In genomic region chr2:122145805-122146204, GRCh38 we compare ENCODE assay signal across 20 cellular contexts.
A peak's percentile ranks its signal among the peaks of the same experiment; 100 is the strongest.
DNase-seq lines count a peak whose midpoint lies in the region; ATAC-seq and TF ChIP-seq lines count a peak whose summit lies in the region.
"Had no signal": no experiment of that assay in that cellular context is flagged by ENCODE, and none has a peak within 500 bp of the region (broad histone marks: within the 10 kb centered on the region; RNA-seq: fewer than 3 reads in every experiment).

No MANE protein-coding gene starts in this region.

- DNase-seq in NCI-H1417 (lab: John Stamatoyannopoulos, UW) (peak in 2 of 3 experiments; percentile 13 to 14), NCI-H1417 treated with DMSO at 0.1 percent for 48 hours (lab: John Stamatoyannopoulos, UW) (no peak), DND-41 (no peak), NCI-H2196 treated with DMSO at 0.1 percent for 48 hours (lab: John Stamatoyannopoulos, UW; ENCODE audit: unreplicated experiment) (peak; percentile 22), epithelial cell of proximal tubule (ENCODE audit: low read depth) (no peak), Kasumi-1 (lab: John Stamatoyannopoulos, UW) (no peak), ecto neural progenitor cell (ENCODE audit: low spot score) (no peak)
- DNase-seq in activated CD4-positive, alpha-beta T cell treated with anti-CD3 and anti-CD28 coated beads, Interleukin-2, amount 50 U/mL, for 1 hour = no peak
- DNase-seq: activated B cell treated with CpG ODN at 0.5 μM for 24 hours; activated naive CD8-positive, alpha-beta T cell treated with anti-CD3 and anti-CD28 coated beads, Interleukin-2, amount 10 ng/mL, durations not matched to agents 7 days and 5 days; brain microvascular endothelial cell; cortex of kidney; DMS79; Peyer's patch; retina; substantia nigra; uterus had no signal

- no peaks in the 10 kb centered on the region for H3K4me1 ChIP-seq in DND-41 (ENCODE audit: insufficient read depth, low read length)
- H3K4me1 ChIP-seq: Peyer's patch, uterus had no signal

- no peaks in the 10 kb centered on the region for H3K36me3 ChIP-seq in DND-41 (ENCODE audit: insufficient read depth, low read length)
- H3K36me3 ChIP-seq: BLaER1, brain microvascular endothelial cell, Peyer's patch, uterus had no signal

- no peak overlapping the region for H3K27ac ChIP-seq in DND-41 (ENCODE audit: low read length)
- H3K27ac ChIP-seq: BLaER1, brain microvascular endothelial cell, hepatocyte, Peyer's patch, uterus had no signal

- H2AFZ ChIP-seq in DND-41 (ENCODE audit: low read depth, low read length) = no peak overlapping the region
- H2AFZ ChIP-seq: hepatocyte had no signal

- peak; percentile 8 for TF ChIP-seq CTCF in DND-41 (IDR thresholded peaks at IDR 0.05; ENCODE audit: borderline replicate concordance, extremely low read depth, low read length, poor library complexity, severe bottlenecking)
- TF ChIP-seq CTCF in epithelial cell of proximal tubule (conservative IDR thresholded peaks at IDR 0.05; ENCODE audit: low read depth, low read length) = peak; percentile 21

- H4K20me1 ChIP-seq in DND-41 (ENCODE audit: insufficient read depth, low read length) = no peaks in the 10 kb centered on the region
- H4K20me1 ChIP-seq: BLaER1 had no signal

- no peak for ATAC-seq in DND-41 (ENCODE audit: insufficient read depth, low read depth)

- no peaks in the 10 kb centered on the region for H3K9me3 ChIP-seq in DND-41 (ENCODE audit: insufficient read depth, low read length, severe bottlenecking)
- H3K9me3 ChIP-seq: Peyer's patch, uterus had no signal

- no peak overlapping the region for H3K4me3 ChIP-seq in DND-41 (ENCODE audit: low read depth in 1 of 2, low read length in 2 of 2)
- H3K4me3 ChIP-seq in epithelial cell of proximal tubule (ENCODE audit: low read depth, low read length) = no peak overlapping the region
- H3K4me3 ChIP-seq: BLaER1, hepatocyte, lung, Peyer's patch, uterus had no signal

- H3K9ac ChIP-seq in DND-41 (ENCODE audit: low read depth, low read length) = no peak overlapping the region
- H3K9ac ChIP-seq: BLaER1 had no signal

- no peaks in the 10 kb centered on the region for H3K79me2 ChIP-seq in DND-41 (ENCODE audit: insufficient read depth, low read length)
- H3K79me2 ChIP-seq: hepatocyte had no signal

- no peak overlapping the region for H3K4me2 ChIP-seq in DND-41 (ENCODE audit: insufficient read depth, low read length)
- H3K4me2 ChIP-seq: BLaER1, hepatocyte had no signal

- H3K27me3 ChIP-seq in DND-41 (ENCODE audit: insufficient read depth, low read length, poor library complexity) = no peaks in the 10 kb centered on the region
- H3K27me3 ChIP-seq: BLaER1, brain microvascular endothelial cell, hepatocyte, Peyer's patch, uterus had no signal

Comparison
In these comparisons a context has a peak if more than half of its experiments do, and no peak if none do; other contexts are left out.
1. DNase-seq: peak in NCI-H1417 (2 of 3) and NCI-H2196 treated with DMSO at 0.1 percent for 48 hours (single experiment); none in NCI-H1417 treated with DMSO at 0.1 percent for 48 hours (single experiment), DND-41 (single experiment), epithelial cell of proximal tubule (single experiment), Kasumi-1 (0 of 2), ecto neural progenitor cell (single experiment) and activated CD4-positive, alpha-beta T cell treated with anti-CD3 and anti-CD28 coated beads, Interleukin-2, amount 50 U/mL, for 1 hour (single experiment).